Comparison of ENCODE assay signal across 15 cellular contexts in the genomic region with DNA sequence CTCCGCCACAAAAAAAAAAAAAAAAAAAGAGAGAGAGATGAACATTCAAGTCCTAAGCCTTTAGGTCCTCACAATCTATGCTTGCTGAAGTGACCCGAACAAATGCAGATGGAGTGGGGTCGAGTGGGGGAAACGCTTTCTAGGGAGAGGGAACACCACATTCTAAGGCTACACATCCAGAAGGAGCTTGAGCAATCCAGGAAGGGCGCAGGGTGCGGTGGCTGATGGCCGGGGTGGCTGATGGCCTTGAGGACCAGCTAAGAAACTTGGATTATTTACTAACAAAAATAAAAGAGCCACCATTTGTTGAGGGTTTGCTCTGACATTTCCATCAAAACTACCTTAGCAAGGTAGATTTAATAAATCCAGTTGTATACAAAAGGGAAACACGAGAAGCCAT. TPM values are rescaled to one million over a fixed set of nuclear protein-coding genes. Genes with fewer than 3 reads are reported as not detected.
DNase-seq lines count a peak whose midpoint lies in the region; ATAC-seq, FAIRE-seq and TF ChIP-seq lines count a peak whose summit lies in the region.
"Had no signal": no experiment of that assay in that cellular context is flagged by ENCODE, and none has a peak within 500 bp of the region (broad histone marks: within the 10 kb centered on the region; RNA-seq: fewer than 3 reads in every experiment).

No MANE protein-coding gene starts in this region.

- no peaks in the 10 kb centered on the region for H4K20me1 ChIP-seq in SU-DHL-6 (ENCODE audit: low read depth, low read length)
- no peaks in the 10 kb centered on the region for H4K20me1 ChIP-seq in keratinocyte (ENCODE audit: control insufficient read depth, extremely low read depth, insufficient read depth, low read length)
- no peaks in the 10 kb centered on the region for H4K20me1 ChIP-seq in smooth muscle cell (ENCODE audit: low read depth)

- H3K4me2 ChIP-seq in SU-DHL-6 (ENCODE audit: low read depth, low read length, poor library complexity, severe bottlenecking) (peak overlapping the region; percentile 56), keratinocyte (ENCODE audit: control insufficient read depth, extremely low read depth, insufficient read depth, low read depth, low read length) (no peak overlapping the region), smooth muscle cell (peak overlapping the region; percentile 93)

- ATAC-seq in body of pancreas (no peak), HG03135 (IDR thresholded peaks at IDR 0.05; ENCODE audit: unreplicated experiment) (no peak)

- H3K27ac ChIP-seq in SU-DHL-6 (ENCODE audit: low read depth, low read length): no peak overlapping the region
- H3K27ac ChIP-seq in keratinocyte (ENCODE audit: control insufficient read depth, insufficient read depth, low read length): peak overlapping the region; percentile 97
- peak overlapping the region; percentile 73 for H3K27ac ChIP-seq in smooth muscle cell (ENCODE audit: low read depth)
- no peak overlapping the region for H3K27ac ChIP-seq in body of pancreas

- no peaks in the 10 kb centered on the region for H3K9me2 ChIP-seq in SU-DHL-6 (replicated peaks; ENCODE audit: insufficient read depth, low read length)

- H3K36me3 Mint-ChIP-seq in activated naive CD4-positive, alpha-beta T cell treated with anti-CD3 and anti-CD28 coated beads, Interleukin-2, amount 50 U/mL, for 24 hours: peaks cover 3% of the 10 kb centered on the region

- peaks cover 18% of the 10 kb centered on the region for H3K4me1 Mint-ChIP-seq in activated naive CD4-positive, alpha-beta T cell treated with anti-CD3 and anti-CD28 coated beads, Interleukin-2, amount 50 U/mL, for 24 hours

- FAIRE-seq in keratinocyte (lab: Jason Lieb, UNC) (no peak), GM19239 (lab: Jason Lieb, UNC) (no peak)

- H3K36me3 ChIP-seq in SU-DHL-6 (ENCODE audit: low read length) (peaks cover 4% of the 10 kb centered on the region; the same call in 1 of the 2 replicates), keratinocyte (ENCODE audit: control insufficient read depth in 2 of 2, extremely low read depth in 1 of 2, insufficient read depth in 2 of 2, low read length in 2 of 2) (peaks cover under 1 to 6% of the 10 kb centered on the region in 2 experiments), smooth muscle cell (ENCODE audit: low read depth) (no peaks in the 10 kb centered on the region), body of pancreas (replicated peaks in 1 of 2; ENCODE audit: insufficient read depth in 1 of 2, low read depth in 2 of 2) (peaks cover 0 to 5% of the 10 kb centered on the region in 2 donors)
- H3K36me3 ChIP-seq: right lobe of liver, uterus had no signal

- H3K4me3 ChIP-seq in SU-DHL-6 (ENCODE audit: insufficient read depth, low read length, poor library complexity, severe bottlenecking) (no peak overlapping the region), keratinocyte (ENCODE audit: control insufficient read depth in 2 of 3, extremely low read depth in 1 of 3, insufficient read depth in 2 of 3, low read depth in 1 of 3, low read length in 3 of 3) (no peak overlapping the region), smooth muscle cell (no peak overlapping the region), body of pancreas (no peak overlapping the region)

- H3F3A ChIP-seq in SU-DHL-6 (ENCODE audit: insufficient read depth): peaks cover 2% of the 10 kb centered on the region; the same call in 1 of the 2 replicates
- H3F3A ChIP-seq in smooth muscle cell (ENCODE audit: low read depth): no peaks in the 10 kb centered on the region

- 93% methylated on average over 8 of the region's 8 CpGs for WGBS in smooth muscle cell (ENCODE audit: low lambda C conversion rate)
- 84 to 87% methylated on average over 8 of the region's 8 CpGs for WGBS in body of pancreas, 2 donors

- intact Hi-C loops in body of pancreas (cut with DNase I): loop anchor here (10.0 kb wide), 1 partner anchor 159 kb away; a partner anchor contains a TSS

- H2AFZ ChIP-seq in SU-DHL-6 (ENCODE audit: low read depth, low read length, severe bottlenecking): peak overlapping the region; percentile 92
- H2AFZ ChIP-seq in keratinocyte (ENCODE audit: control insufficient read depth, low read length): peak overlapping the region; percentile 76
- H2AFZ ChIP-seq in smooth muscle cell (ENCODE audit: low read depth): peak overlapping the region; percentile 84

- H3K9me3 Mint-ChIP-seq in activated naive CD4-positive, alpha-beta T cell treated with anti-CD3 and anti-CD28 coated beads, Interleukin-2, amount 50 U/mL, for 24 hours: no peaks in the 10 kb centered on the region
- H3K9me3 Mint-ChIP-seq: CD4-positive, alpha-beta T cell; H9; mesothelial cell of epicardium had no signal

- dilution Hi-C loops in keratinocyte (cut with MboI; ENCODE audit: extremely low pct_ligation_motif_present, low sequenced_read_pairs): no loop called here

- H3K9ac ChIP-seq in SU-DHL-6 (ENCODE audit: low read length) (no peak overlapping the region), keratinocyte (ENCODE audit: control insufficient read depth, extremely low read depth, insufficient read depth, low read length) (no peak overlapping the region), smooth muscle cell (ENCODE audit: low read depth) (peak overlapping the region; percentile 69)

- H3K27ac Mint-ChIP-seq in activated naive CD4-positive, alpha-beta T cell treated with anti-CD3 and anti-CD28 coated beads, Interleukin-2, amount 50 U/mL, for 24 hours: peak overlapping the region; percentile 17

- H3K79me2 ChIP-seq in SU-DHL-6 (ENCODE audit: insufficient read depth, low read length): peaks cover 5% of the 10 kb centered on the region; the same call in 1 of the 2 replicates
- H3K79me2 ChIP-seq in keratinocyte (ENCODE audit: control insufficient read depth, insufficient read depth, low read length): no peaks in the 10 kb centered on the region
- H3K79me2 ChIP-seq in smooth muscle cell (ENCODE audit: low read depth): no peaks in the 10 kb centered on the region

- TF ChIP-seq CTCF in SU-DHL-6 (IDR thresholded peaks at IDR 0.05; ENCODE audit: insufficient read depth, low read length, poor library complexity, severe bottlenecking) (no peak), keratinocyte (optimal IDR thresholded peaks at IDR 0.05 in 1 of 3, IDR thresholded peaks at IDR 0.05 in 1 of 3, conservative IDR thresholded peaks at IDR 0.05 in 1 of 3; ENCODE audit: extremely low read depth in 1 of 3, insufficient read depth in 2 of 3, low read length in 3 of 3) (no peak), smooth muscle cell (IDR thresholded peaks at IDR 0.05; ENCODE audit: borderline replicate concordance, insufficient read depth, poor library complexity, severe bottlenecking) (no peak), body of pancreas (IDR thresholded peaks at IDR 0.05) (no peak)

- TF ChIP-seq POLR2A in body of pancreas (IDR thresholded peaks at IDR 0.05): no peak

- H3K27me3 ChIP-seq in SU-DHL-6 (ENCODE audit: low read length): no peaks in the 10 kb centered on the region
- H3K27me3 ChIP-seq in keratinocyte (ENCODE audit: control insufficient read depth, extremely low read depth, insufficient read depth, low read length): no peaks in the 10 kb centered on the region
- no peaks in the 10 kb centered on the region for H3K27me3 ChIP-seq in smooth muscle cell (ENCODE audit: low read depth)
- H3K27me3 ChIP-seq in body of pancreas: no peaks in the 10 kb centered on the region
- H3K27me3 ChIP-seq: brain microvascular endothelial cell, right lobe of liver, SJSA1, uterus had no signal

- H3K4me3 Mint-ChIP-seq in activated naive CD4-positive, alpha-beta T cell treated with anti-CD3 and anti-CD28 coated beads, Interleukin-2, amount 50 U/mL, for 24 hours: no peak overlapping the region

- no peaks in the 10 kb centered on the region for H3K27me3 Mint-ChIP-seq in activated naive CD4-positive, alpha-beta T cell treated with anti-CD3 and anti-CD28 coated beads, Interleukin-2, amount 50 U/mL, for 24 hours
- H3K27me3 Mint-ChIP-seq: CD4-positive, alpha-beta T cell had no signal

- H3K9me3 ChIP-seq in SU-DHL-6 (ENCODE audit: insufficient read depth, low read length) (no peaks in the 10 kb centered on the region), keratinocyte (ENCODE audit: control insufficient read depth, low read depth, low read length) (no peaks in the 10 kb centered on the region), smooth muscle cell (replicated peaks; ENCODE audit: low read depth) (no peaks in the 10 kb centered on the region), body of pancreas (no peaks in the 10 kb centered on the region)
- H3K9me3 ChIP-seq: right lobe of liver, SJSA1, uterus had no signal

- DNase-seq in activated naive CD4-positive, alpha-beta T cell treated with Interleukin-2 at 50 U/mL for 16 hours: no peak
- DNase-seq in keratinocyte (ENCODE audit: low read depth, low spot score): no peak
- no peak for DNase-seq in smooth muscle cell (lab: John Stamatoyannopoulos, UW; ENCODE audit: unreplicated experiment)
- no peak for DNase-seq in GM19239 (ENCODE audit: insufficient read length, low spot score)
- no peak for DNase-seq in body of pancreas

- H3K9me1 ChIP-seq in keratinocyte (ENCODE audit: control insufficient read depth, extremely low read depth, insufficient read depth, low read length): no peaks in the 10 kb centered on the region

- H3K4me1 ChIP-seq in keratinocyte (ENCODE audit: control insufficient read depth, extremely low read depth, insufficient read depth, low read length) (no peaks in the 10 kb centered on the region), smooth muscle cell (ENCODE audit: low read depth) (peaks cover 3% of the 10 kb centered on the region), body of pancreas (peaks cover 17% of the 10 kb centered on the region)
- H3K4me1 ChIP-seq: uterus had no signal

RNA-seq across cellular contexts. Expression of a gene that starts 0.8 kb away (rescaled TPM):
- polyA plus RNA-seq in keratinocyte: 14.1 to 18.2 TPM (median 14.3 TPM) in 3 replicates
- 6.1 TPM for polyA plus RNA-seq in keratinocyte (2011; ENCODE audit: low read depth)
- polyA plus RNA-seq in keratinocyte (2011; cell fraction: cytosol; rRNA removed): 10.8 and 13.4 TPM in 2 replicates
- polyA plus RNA-seq in keratinocyte (2011; cell fraction: nucleus; rRNA removed): 20.4 and 20.8 TPM in 2 replicates
- polyA plus RNA-seq in keratinocyte (2012; ENCODE audit: low replicate concordance): 9.7 and 11.7 TPM in 2 replicates
- polyA minus RNA-seq in keratinocyte: 4.8 to 7.9 TPM (median 6.2 TPM) in 3 replicates
- polyA minus RNA-seq in keratinocyte (2011; cell fraction: cytosol; rRNA and poly(A)+ RNA removed): 4.4 TPM
- 2.1 and 3.3 TPM in 2 replicates for polyA minus RNA-seq in keratinocyte (2011; cell fraction: nucleus; rRNA and poly(A)+ RNA removed)
- total RNA-seq in smooth muscle cell: 16.2 and 18.6 TPM in 2 replicates
- polyA plus RNA-seq in smooth muscle cell: 15.0 and 21.1 TPM in 2 replicates
- 1 to 10 TPM; 3.1 to 7.3 TPM for total RNA-seq in body of pancreas

Comparison
In these comparisons a context has a peak if more than half of its experiments do, and no peak if none do; other contexts are left out.
1. H3K27ac ChIP-seq: peak in keratinocyte (single experiment) and smooth muscle cell (single experiment); none in SU-DHL-6 (single experiment) and body of pancreas (0 of 4).
2. Peak in every context shown above with its lines, with median percentiles within 50 percentile points of each other: H2AFZ ChIP-seq.